ENCODE assay signal across 30 cellular contexts in the genomic region with DNA sequence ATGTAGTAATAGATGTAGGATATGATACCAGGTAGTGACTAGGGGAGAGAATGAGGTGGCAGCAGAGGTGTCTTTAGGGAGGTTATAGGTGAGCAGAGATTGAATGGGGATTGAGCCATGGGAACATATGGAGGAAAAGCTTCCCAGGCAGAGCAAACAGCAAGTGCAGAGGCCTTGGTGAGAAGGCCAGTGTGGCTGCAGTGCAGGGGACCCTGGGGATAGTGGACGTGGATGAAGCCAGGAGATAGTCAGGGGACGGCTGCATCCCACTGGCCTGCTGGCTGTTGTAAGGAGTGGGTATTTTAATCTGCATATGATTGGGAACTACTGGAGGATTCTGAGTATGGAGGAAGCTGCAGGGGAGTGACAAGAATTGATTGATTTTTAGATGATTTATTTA.
DNase-seq lines count a peak whose midpoint lies in the region; ATAC-seq, FAIRE-seq and TF ChIP-seq lines count a peak whose summit lies in the region.
"Had no signal": no experiment of that assay in that cellular context is flagged by ENCODE, and none has a peak within 500 bp of the region (broad histone marks: within the 10 kb centered on the region; RNA-seq: fewer than 3 reads in every experiment).

No MANE protein-coding gene starts in this region.

- H3K9me3 ChIP-seq in heart right ventricle (no peaks in the 10 kb centered on the region), right cardiac atrium (ENCODE audit: control insufficient read depth, low read length) (no peaks in the 10 kb centered on the region), H1 (ENCODE audit: insufficient read depth in 2 of 2, low read depth in 1 of 2, low read length in 1 of 2) (no peaks in the 10 kb centered on the region)
- H3K9me3 ChIP-seq: A549, adrenal gland, body of pancreas, testis, uterus had no signal

- peak overlapping the region; percentile 81; the same call in 1 of the 2 replicates for H2BK15ac ChIP-seq in H1 (ENCODE audit: low read length)

- H3K27me3 ChIP-seq in heart right ventricle (no peaks in the 10 kb centered on the region), right cardiac atrium (ENCODE audit: control insufficient read depth, insufficient read depth) (no peaks in the 10 kb centered on the region), H1 (replicated peaks in 1 of 4; ENCODE audit: control insufficient read depth in 3 of 4, extremely low read depth in 1 of 4, insufficient read depth in 3 of 4, low read length in 3 of 4) (no peaks in the 10 kb centered on the region)
- H3K27me3 ChIP-seq: adrenal gland, body of pancreas, testis, uterus had no signal

- H3K4me2 ChIP-seq in H1 (ENCODE audit: insufficient read depth in 1 of 2, low read depth in 2 of 2, low read length in 2 of 2), result no peak overlapping the region
- H3K4me2 ChIP-seq: A549, PC-9 had no signal

- H2BK20ac ChIP-seq in H1 (ENCODE audit: low read length), result 0 out of 2 replicates have a peak overlapping the region, but pooled peaks have one; percentile 48

- no peak overlapping the region for H4K5ac ChIP-seq in H1 (ENCODE audit: insufficient read length, low read depth, low read length)

- H2AK5ac ChIP-seq in H1 (ENCODE audit: low read depth, low read length), result no peak overlapping the region

- peaks cover 4% of the 10 kb centered on the region for H3K9me3 Mint-ChIP-seq in neural crest cell
- H3K9me3 Mint-ChIP-seq: CD8-positive, alpha-beta memory T cell had no signal

- H3K36me3 ChIP-seq in heart right ventricle (no peaks in the 10 kb centered on the region), H1 (ENCODE audit: control insufficient read depth in 2 of 4, insufficient read depth in 4 of 4, low read length in 3 of 4) (no peaks in the 10 kb centered on the region)
- H3K36me3 ChIP-seq: adrenal gland, uterus had no signal

- H3K79me2 ChIP-seq in H1 (ENCODE audit: control insufficient read depth in 1 of 2, insufficient read depth in 2 of 2, low read length in 2 of 2), result peaks cover under 1 to 53% of the 10 kb centered on the region in 2 experiments; a peak in 3 of 4 replicates

- H2AFZ ChIP-seq in H1 (ENCODE audit: low read length), result no peak overlapping the region
- H2AFZ ChIP-seq: GM23248, PC-9 had no signal

- peak overlapping the region; percentile 5 for H4K91ac ChIP-seq in H1 (replicated peaks; ENCODE audit: insufficient read length, low read length)

- peaks cover 8% of the 10 kb centered on the region for H3K36me3 Mint-ChIP-seq in neural crest cell (ENCODE audit: low read depth)

- H3K9ac ChIP-seq in H1 (replicated peaks in 1 of 4; ENCODE audit: extremely low read depth in 1 of 4, low read depth in 3 of 4, low read length in 3 of 4), result no peak overlapping the region
- H3K9ac ChIP-seq: GM23248 had no signal

- H3K4me3 ChIP-seq in heart right ventricle (no peak overlapping the region), right cardiac atrium (ENCODE audit: low read length) (no peak overlapping the region), H1 (ENCODE audit: extremely low read depth in 1 of 4, insufficient read depth in 2 of 4, low read depth in 3 of 4, low read length in 4 of 4) (no peak overlapping the region)
- H3K4me3 ChIP-seq: A549, adrenal gland, body of pancreas, GM23248, PC-9, testis, uterus had no signal

- H2BK12ac ChIP-seq in H1 (ENCODE audit: low read depth, low read length), result peak overlapping the region; percentile 39; the same call in 1 of the 2 replicates

- H3K27ac ChIP-seq in heart right ventricle, result peak overlapping the region in 7 of 10 donors; percentile 6 to 97 (median 61)
- H3K27ac ChIP-seq in right cardiac atrium (ENCODE audit: low read length), result no peak overlapping the region
- H3K27ac ChIP-seq in H1 (ENCODE audit: low read depth, low read length), result no peak overlapping the region
- H3K27ac ChIP-seq: A549, adrenal gland, body of pancreas, GM23248, PC-9, testis, uterus had no signal

- H3K4me3 Mint-ChIP-seq in neural crest cell, result no peak overlapping the region
- H3K4me3 Mint-ChIP-seq: CD8-positive, alpha-beta memory T cell; naive thymus-derived CD4-positive, alpha-beta T cell had no signal

- H3K4me1 Mint-ChIP-seq in neural crest cell, result peaks cover 73% of the 10 kb centered on the region

- no peak overlapping the region for H3K14ac ChIP-seq in H1 (ENCODE audit: insufficient read length)

- no peak overlapping the region for H3K23ac ChIP-seq in H1 (ENCODE audit: insufficient read length)

- no peaks in the 10 kb centered on the region for H4K20me1 ChIP-seq in H1 (replicated peaks in 1 of 2; ENCODE audit: control insufficient read depth in 1 of 2, insufficient read depth in 2 of 2, low read length in 2 of 2)

- no peak for ATAC-seq in heart right ventricle
- no peak for ATAC-seq in right cardiac atrium
- ATAC-seq in HG03520 (IDR thresholded peaks at IDR 0.05; ENCODE audit: unreplicated experiment), result no peak
- ATAC-seq: A549; body of pancreas; naive thymus-derived CD4-positive, alpha-beta T cell; stimulated activated naive CD8-positive, alpha-beta T cell treated with anti-CD3 and anti-CD28 coated beads, Interleukin-15, Interleukin-2, amounts not matched to agents 100 U/mL and 50 U/mL, for 24 hours had no signal

- no peaks in the 10 kb centered on the region for H3K23me2 ChIP-seq in H1 (ENCODE audit: low read depth, low read length)

- H3K4me1 ChIP-seq in heart right ventricle (peaks cover 26 to 89% (median 79%) of the 10 kb centered on the region in 9 donors), right cardiac atrium (ENCODE audit: control insufficient read depth, insufficient read depth, low read length) (peaks cover 15% of the 10 kb centered on the region), H1 (replicated peaks in 1 of 4; ENCODE audit: control insufficient read depth in 3 of 4, insufficient read depth in 4 of 4, low read length in 3 of 4) (peaks cover 10 to 27% (median 18%) of the 10 kb centered on the region in 4 experiments)

- no peak overlapping the region for H3K56ac ChIP-seq in H1 (replicated peaks; ENCODE audit: insufficient read length, low read depth, low read length)

- no peak for TF ChIP-seq RAD21 in H1 (IDR thresholded peaks at IDR 0.05 in 1 of 2, conservative IDR thresholded peaks at IDR 0.05 in 1 of 2; ENCODE audit: low read depth in 2 of 2, low read length in 2 of 2)

- no peak for TF ChIP-seq POLR2A in H1 (IDR thresholded peaks at IDR 0.05; ENCODE audit: control extremely low read depth in 1 of 2, low read depth in 2 of 2, low read length in 2 of 2)

- TF ChIP-seq CTCF in heart right ventricle (IDR thresholded peaks at IDR 0.05) (no peak), H1 (IDR thresholded peaks at IDR 0.05; ENCODE audit: control extremely low read depth in 1 of 3, insufficient read depth in 1 of 3, low read depth in 1 of 3, low read length in 3 of 3) (no peak), neural crest cell (conservative IDR thresholded peaks at IDR 0.05) (no peak)

- peak overlapping the region; percentile 60; the same call in 1 of the 2 replicates for H3K18ac ChIP-seq in H1 (ENCODE audit: extremely low read depth, low read length)

- WGBS in heart right ventricle, 2 donors, result 60 to 65% methylated on average over 2 of the region's 2 CpGs
- WGBS in right cardiac atrium, result 66% methylated on average over 2 of the region's 2 CpGs
- WGBS in H1 (ENCODE audit: extremely low coverage in 1 of 2, insufficient coverage in 1 of 2, insufficient read length in 1 of 2, insufficient replicate concordance in 2 of 2, low coverage in 1 of 2, low lambda C conversion rate in 2 of 2, missing lambda C conversion rate in 1 of 2), 2 experiments, result 80% methylated on average over 2 of the region's 2 CpGs; no CpG with 5 or more reads in 1 of the 2 experiments

- no peak overlapping the region for H4K8ac ChIP-seq in H1 (ENCODE audit: extremely low read depth, insufficient read depth, low read length)

- intact Hi-C loops in heart right ventricle (cut with DNase I) (loop anchor here in 3 of 10 donors (5.0 kb wide), 2 partner anchors 34 to 39 kb away; no protein-coding TSS in a partner anchor), right cardiac atrium (cut with DNase I) (no loop called here)

- TF ChIP-seq EP300 in H1 (IDR thresholded peaks at IDR 0.05; ENCODE audit: borderline replicate concordance in 1 of 2, low read depth in 2 of 2, low read length in 2 of 2), result no peak

- DNase-seq in heart right ventricle, result no peak
- DNase-seq in right cardiac atrium, result no peak
- no peak for DNase-seq in H1 (ENCODE audit: low read depth in 1 of 2, low spot score in 2 of 2)
- no peak for DNase-seq in neural crest cell (ENCODE audit: low read depth, low spot score)
- no peak for DNase-seq in medulla oblongata (ENCODE audit: extremely low spot score)
- no peak for DNase-seq in NCI-H1694 treated with DMSO at 0.1 percent for 48 hours (lab: John Stamatoyannopoulos, UW)
- DNase-seq in NCI-H345 (lab: John Stamatoyannopoulos, UW), result no peak
- DNase-seq: activated CD4-positive, alpha-beta T cell treated with anti-CD3 and anti-CD28 coated beads for 48 hours; activated CD8-positive, alpha-beta memory T cell treated with anti-CD3 and anti-CD28 coated beads for 24 hours; activated naive CD4-positive, alpha-beta T cell; activated T-cell treated with anti-CD3 and anti-CD28 coated beads, Interleukin-2, amount 50 U/mL, for 1 hour; AML-193; body of pancreas; CD8-positive, alpha-beta memory T cell; effector CD4-positive, alpha-beta T cell; GM23248; mesendoderm; naive thymus-derived CD4-positive, alpha-beta T cell; NCI-H1092 treated with DMSO at 0.1 percent for 48 hours; NCI-H1930; NCI-H524 treated with DMSO at 0.1 percent for 48 hours; PC-9; SHP77; stimulated activated naive CD8-positive, alpha-beta T cell treated with anti-CD3 and anti-CD28 coated beads, Interleukin-15, Interleukin-2, amounts not matched to agents 100 U/mL and 50 U/mL, for 24 hours; testis had no signal

- FAIRE-seq in H1 (lab: Jason Lieb, UNC), result no peak
- FAIRE-seq: A549, GM12891 had no signal

- no peaks in the 10 kb centered on the region for H3K27me3 Mint-ChIP-seq in neural crest cell (ENCODE audit: low read depth)
- H3K27me3 Mint-ChIP-seq: CD8-positive, alpha-beta memory T cell; naive thymus-derived CD4-positive, alpha-beta T cell had no signal

- no peak overlapping the region for H2BK120ac ChIP-seq in H1 (replicated peaks; ENCODE audit: low read depth, low read length)

- H3K4ac ChIP-seq in H1 (replicated peaks; ENCODE audit: insufficient read length, low read depth, low read length), result no peak overlapping the region

- H2BK5ac ChIP-seq in H1 (ENCODE audit: low read depth, low read length), result peak overlapping the region; percentile 26; the same call in 1 of the 2 replicates

- peak overlapping the region; percentile 88 for H3K27ac Mint-ChIP-seq in neural crest cell (ENCODE audit: unreplicated experiment)
- H3K27ac Mint-ChIP-seq: naive thymus-derived CD4-positive, alpha-beta T cell had no signal

- H3K79me1 ChIP-seq in H1 (ENCODE audit: low read depth, low read length), result peaks cover 7% of the 10 kb centered on the region

- POLR2A ChIA-PET in H1 (lab: Charles Lee; ENCODE audit: partially characterized antibody), result interaction anchor here (1.1 to 1.5 kb wide), 2 partner anchors 15 to 18 kb away, joined by 4 read pairs; no protein-coding TSS in a partner anchor

- CTCF ChIA-PET in H1 (lab: Charles Lee; ENCODE audit: partially characterized antibody), result interaction anchor here (0.6 to 0.7 kb wide), 2 partner anchors 16 to 71 kb away, joined by 3 to 4 read pairs; no protein-coding TSS in a partner anchor

TF ChIP-seq in H1, 55 proteins besides CTCF, POLR2A, EP300 and RAD21 (continues in another document):
- no peak for TF ChIP-seq CBX8 (IDR thresholded peaks at IDR 0.05; ENCODE audit: borderline replicate concordance, low read depth, low read length)

Comparison
In these comparisons a context has a peak if more than half of its experiments do, and no peak if none do; other contexts are left out.
1. H3K27ac ChIP-seq: peak in heart right ventricle (7 of 10); none in right cardiac atrium (single experiment) and H1 (single experiment).